Comparison of ENCODE assay signal across 8 cellular contexts in the genomic region with DNA sequence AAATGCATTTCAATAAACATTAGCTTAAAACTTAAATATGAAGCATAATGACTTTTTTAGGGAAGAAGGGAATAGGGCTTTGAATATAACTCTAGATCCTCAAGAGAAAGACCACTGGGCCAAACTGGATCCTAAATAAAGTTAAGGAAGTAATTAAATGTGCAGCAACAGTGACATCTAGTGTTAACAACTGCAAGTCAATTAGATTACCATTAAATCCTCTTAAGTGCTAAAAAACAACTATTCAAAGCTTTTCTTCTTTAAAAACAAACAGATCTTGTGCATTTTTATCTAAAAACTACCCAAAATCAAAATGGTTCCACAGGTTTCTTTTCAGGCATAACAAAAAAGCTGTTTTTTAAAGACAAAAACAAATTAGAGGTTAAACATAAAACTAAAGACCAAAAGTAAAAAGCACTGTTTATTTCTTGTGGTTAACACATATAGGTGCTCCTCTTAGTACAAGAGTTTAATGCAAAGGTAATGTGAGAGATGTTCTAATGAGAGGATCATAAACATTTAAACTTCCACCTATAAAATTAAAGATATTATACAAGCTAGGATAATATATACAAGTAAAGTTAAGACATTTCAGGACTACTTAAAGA.
DNase-seq lines count a peak whose midpoint lies in the region; ATAC-seq, FAIRE-seq and TF ChIP-seq lines count a peak whose summit lies in the region.

No MANE protein-coding gene starts in this region.

- ATAC-seq in pancreas, result peak in 3 of 4 donors; percentile 78 to 83 (median 81)

- no peak overlapping the region for H3K27ac ChIP-seq in pancreas

- no peaks in the 10 kb centered on the region for H3K27me3 ChIP-seq in pancreas

- no peak overlapping the region for H3K4me3 ChIP-seq in GM12875 (ENCODE audit: low read depth, low read length)
- no peak overlapping the region for H3K4me3 ChIP-seq in pancreas

- H3K4me1 ChIP-seq in pancreas, result peaks cover 0 to 18% (median 12%) of the 10 kb centered on the region in 3 donors

- no peaks in the 10 kb centered on the region for H3K9me3 ChIP-seq in pancreas

- FAIRE-seq in pancreas (lab: Jason Lieb, UNC), result peak; percentile 92

- DNase-seq in NCI-H2029 treated with DMSO at 0.1 percent for 48 hours (lab: John Stamatoyannopoulos, UW) (peak; percentile 46), SW 1271 (lab: John Stamatoyannopoulos, UW) (peak; percentile 33 to 71), foreskin melanocyte (peak; percentile 62), pancreas (no peak), C1 segment of cervical spinal cord (lab: John Stamatoyannopoulos, UW) (no peak)
- no peak for DNase-seq in stimulated activated CD4-positive, alpha-beta T cell treated with anti-CD3 and anti-CD28 coated beads, Interleukin-1b, Interleukin-23, amount 100 ng/mL, for 48 hours
- no peak for DNase-seq in activated CD8-positive, alpha-beta memory T cell treated with anti-CD3 and anti-CD28 coated beads, Interleukin-2, amount 50 U/mL, for 4 hours

- no peaks in the 10 kb centered on the region for H3K36me3 ChIP-seq in pancreas

- intact Hi-C loops in pancreas (cut with DNase I), result loop anchor here in 1 of 3 donors (10.0 kb wide), 2 partner anchors 250 to 540 kb away; no protein-coding TSS in a partner anchor

- peak; percentile 27; the same call in 1 of the 2 replicates for TF ChIP-seq CTCF in GM12875 (IDR thresholded peaks at IDR 0.05; ENCODE audit: borderline replicate concordance, insufficient read depth, low read depth, low read length)
- TF ChIP-seq CTCF in pancreas (IDR thresholded peaks at IDR 0.05), result peak in 3 of 4 donors; percentile 28 to 58 (median 47)

Comparison
In these comparisons a context has a peak if more than half of its experiments do, and no peak if none do; other contexts are left out.
1. DNase-seq: peak in NCI-H2029 treated with DMSO at 0.1 percent for 48 hours (single experiment), SW 1271 (2 of 2) and foreskin melanocyte (single experiment); none in pancreas (0 of 6), C1 segment of cervical spinal cord (0 of 14), stimulated activated CD4-positive, alpha-beta T cell treated with anti-CD3 and anti-CD28 coated beads, Interleukin-1b, Interleukin-23, amount 100 ng/mL, for 48 hours (single experiment) and activated CD8-positive, alpha-beta memory T cell treated with anti-CD3 and anti-CD28 coated beads, Interleukin-2, amount 50 U/mL, for 4 hours (single experiment).